ENCODE assay signal across 10 cellular contexts in genomic region chr2:239002960-239003932, GRCh38.
DNase-seq lines count a peak whose midpoint lies in the region; ATAC-seq and TF ChIP-seq lines count a peak whose summit lies in the region.
"Had no signal": no experiment of that assay in that cellular context is flagged by ENCODE, and none has a peak within 500 bp of the region (broad histone marks: within the 10 kb centered on the region; RNA-seq: fewer than 3 reads in every experiment).

No MANE protein-coding gene starts in this region.

- CTCF ChIA-PET in AG04450 (lab: Charles Lee) = interaction anchor here (0.6 to 1.9 kb wide), 25 partner anchors 11 to 647 kb away, joined by 3 to 12 read pairs (median 4); no protein-coding TSS in a partner anchor

- DNase-seq in AG04450 (ENCODE audit: low read depth, low spot score) (peak; percentile 29), NOMO-1 treated with DMSO at 0.1 percent for 48 hours (lab: John Stamatoyannopoulos, UW; ENCODE audit: unreplicated experiment) (peak; percentile 47), epithelial cell of esophagus (ENCODE audit: low read depth) (peak; percentile 5), mesenteric fat pad (ENCODE audit: low spot score) (peak; percentile 82), GM13976 (ENCODE audit: low spot score) (no peak), SW 1271 (lab: John Stamatoyannopoulos, UW) (no peak)
- DNase-seq: NCI-H1105 had no signal

- H3K9me3 ChIP-seq in AG04450 (ENCODE audit: control insufficient read depth, insufficient read depth, low read length) = peaks cover 5% of the 10 kb centered on the region

- TF ChIP-seq CTCF in AG04450 (IDR thresholded peaks at IDR 0.05; ENCODE audit: low read depth, low read length) (peak; percentile 64), epithelial cell of esophagus (IDR thresholded peaks at IDR 0.05; ENCODE audit: insufficient read depth, low read depth, low read length, missing control alignments) (no peak), GM13976 (IDR thresholded peaks at IDR 0.05; ENCODE audit: borderline replicate concordance, control extremely low read depth, extremely low read depth, insufficient read depth, missing control alignments) (no peak)

- peak overlapping the region; percentile 25 for H3K4me3 ChIP-seq in AG04450 (ENCODE audit: low read depth, low read length)
- H3K4me3 ChIP-seq in epithelial cell of esophagus (ENCODE audit: low read length) = no peak overlapping the region

- ATAC-seq in GM19397 (IDR thresholded peaks at IDR 0.05; ENCODE audit: unreplicated experiment) (no peak), HG02885 (IDR thresholded peaks at IDR 0.05; ENCODE audit: poor library complexity, unreplicated experiment) (no peak)
- ATAC-seq: left lobe of liver had no signal

- in situ Hi-C loops in GM13976 (cut with MboI; ENCODE audit: low sequenced_read_pairs, unreplicated experiment) = no loop called here

- H3K27ac ChIP-seq in AG04450 (ENCODE audit: low read depth, low read length) = peak overlapping the region; percentile 1

- peaks cover 30% of the 10 kb centered on the region for H3K27me3 ChIP-seq in AG04450 (ENCODE audit: control insufficient read depth, insufficient read depth, low read length)

- POLR2A ChIA-PET in AG04450 (lab: Yijun Ruan, JAX) = interaction anchor here (1.0 kb wide), 1 partner anchor 156 kb away, joined by 3 read pairs; the partner anchor contains the start of gene TWIST2

Comparison
In these comparisons a context has a peak if more than half of its experiments do, and no peak if none do; other contexts are left out.
1. DNase-seq: peak in AG04450 (single experiment), NOMO-1 treated with DMSO at 0.1 percent for 48 hours (single experiment), epithelial cell of esophagus (single experiment) and mesenteric fat pad (single experiment); none in GM13976 (single experiment) and SW 1271 (0 of 2).